In genomic region chr3:129690406-129690805, GRCh38 we compare ENCODE assay signal across 8 cellular contexts.
DNase-seq lines count a peak whose midpoint lies in the region; ATAC-seq, FAIRE-seq and TF ChIP-seq lines count a peak whose summit lies in the region.

No MANE protein-coding gene starts in this region.

- DNase-seq in activated gamma-delta T cell treated with Interleukin-2 at 50 U/mL for 16 hours (peak; percentile 14), activated gamma-delta T cell (lab: John Stamatoyannopoulos, UW) (no peak), LoVo (ENCODE audit: low spot score) (peak; percentile 18), PC-3 (peak; percentile 61), T47D (ENCODE audit: low read depth in 1 of 2, low spot score in 1 of 2) (peak; percentile 27 to 87), kidney (no peak), GOT3 (lab: John Stamatoyannopoulos, UW) (no peak)

- no peak overlapping the region for H3K27ac ChIP-seq in PC-3 (ENCODE audit: low read length)
- H3K27ac ChIP-seq in kidney (ENCODE audit: low read depth in 2 of 2, low read length in 2 of 2) = no peak overlapping the region

- no peaks in the 10 kb centered on the region for H3K9me2 ChIP-seq in PC-3 (replicated peaks; ENCODE audit: low read length)

- POLR2A ChIA-PET in PC-3 (lab: Charles Lee; ENCODE audit: unreplicated experiment) = no interaction called here

- TF ChIP-seq CTCF in PC-3 (conservative IDR thresholded peaks at IDR 0.05; ENCODE audit: low read depth, low read length) = no peak
- no peak for TF ChIP-seq CTCF in kidney (IDR thresholded peaks at IDR 0.05; ENCODE audit: borderline replicate concordance, extremely low read depth, insufficient read depth)

- no TSS peak for BruUV-seq in PC-3 (replicated peaks; lab: Mats Ljungman, UMichigan)

- FAIRE-seq in kidney (lab: Jason Lieb, UNC) = peak; percentile 41

- H3K27me3 ChIP-seq in PC-3 (ENCODE audit: low read length) = no peaks in the 10 kb centered on the region

- in situ Hi-C loops in T47D (cut with HindIII; ENCODE audit: low pct_unique_long_range_greater_than_20kb, low sequenced_read_pairs) = no loop called here

- H4K20me1 ChIP-seq in PC-3 (ENCODE audit: low read length) = no peaks in the 10 kb centered on the region

- H3F3A ChIP-seq in PC-3 (ENCODE audit: low read length, unreplicated experiment) = no peaks in the 10 kb centered on the region

- peaks cover 31% of the 10 kb centered on the region; the same call in 1 of the 2 replicates for H3K79me2 ChIP-seq in PC-3 (ENCODE audit: low read length)

- peaks cover 13% of the 10 kb centered on the region; the same call in 1 of the 2 replicates for H3K4me1 ChIP-seq in PC-3 (ENCODE audit: insufficient read depth, low read length)
- peaks cover 0 to 5% of the 10 kb centered on the region in 2 donors for H3K4me1 ChIP-seq in kidney (ENCODE audit: control insufficient read depth in 1 of 2, insufficient read depth in 1 of 2, low read depth in 1 of 2, low read length in 2 of 2)

- intact Hi-C loops in PC-3 (cut with micrococcal nuclease) (no loop called here), kidney (cut with DNase I) (no loop called here)

- H3K4me2 ChIP-seq in PC-3 (ENCODE audit: low read length) = no peak overlapping the region

- H3K9ac ChIP-seq in PC-3 (ENCODE audit: low read length) (no peak overlapping the region), kidney (ENCODE audit: low read length in 2 of 2) (no peak overlapping the region)

- H3K9me3 ChIP-seq in PC-3 (ENCODE audit: low read length) = no peaks in the 10 kb centered on the region
- H3K9me3 ChIP-seq in kidney (ENCODE audit: control insufficient read depth in 1 of 2, low read length in 2 of 2) = no peaks in the 10 kb centered on the region

- H3K4me3 ChIP-seq in PC-3 (ENCODE audit: low read length) (no peak overlapping the region), kidney (ENCODE audit: low read length in 2 of 2) (no peak overlapping the region)

- CTCF ChIA-PET in PC-3 (lab: Charles Lee) = no interaction called here

- no peak overlapping the region for H2AFZ ChIP-seq in PC-3 (ENCODE audit: low read length)

- ATAC-seq in GM21619 (IDR thresholded peaks at IDR 0.05; ENCODE audit: unreplicated experiment) (peak; percentile 89), PC-3 (peak; percentile 64)

- H3K36me3 ChIP-seq in PC-3 (ENCODE audit: low read depth, low read length) (no peaks in the 10 kb centered on the region), kidney (ENCODE audit: control insufficient read depth in 1 of 2, insufficient read depth in 2 of 2, low read length in 2 of 2) (no peaks in the 10 kb centered on the region)

Comparison
In these comparisons a context has a peak if more than half of its experiments do, and no peak if none do; other contexts are left out.
1. DNase-seq: peak in activated gamma-delta T cell treated with Interleukin-2 at 50 U/mL for 16 hours (single experiment), LoVo (single experiment), PC-3 (single experiment) and T47D (2 of 2); none in activated gamma-delta T cell (single experiment), kidney (single experiment) and GOT3 (single experiment).